ENCODE assay signal across 2 cellular contexts in genomic region chr6:111614833-111615582, GRCh38.
A peak's percentile ranks its signal among the peaks of the same experiment; 100 is the strongest.
TF ChIP-seq lines count a peak whose summit lies in the region.

No MANE protein-coding gene starts in this region.

TF ChIP-seq in K562, 482 proteins besides CTCF, POLR2A, EP300 and RAD21 (continues in another document):
- 0 out of 2 replicates have a peak, but pooled peaks have one; percentile 49 for TF ChIP-seq MITF (IDR thresholded peaks at IDR 0.05)
- TF ChIP-seq TAF1 (IDR thresholded peaks at IDR 0.05; ENCODE audit: control insufficient read depth, extremely low read depth, insufficient read depth, low read length, severe bottlenecking), result no peak
- peak; percentile 80 for TF ChIP-seq DACH1 (IDR thresholded peaks at IDR 0.05; ENCODE audit: partially characterized antibody)
- peak; percentile 55 for TF ChIP-seq PBX2 (CRISPR knock-in tag; IDR thresholded peaks at IDR 0.05; ENCODE audit: low read depth)
- peak; percentile 82 for TF ChIP-seq PBX2 (tag; conservative IDR thresholded peaks at IDR 0.05; ENCODE audit: low read depth)
- peak; percentile 22; the same call in 1 of the 2 replicates for TF ChIP-seq BCOR (IDR thresholded peaks at IDR 0.05)
- TF ChIP-seq MYC (IDR thresholded peaks at IDR 0.05; ENCODE audit: low read depth, low read length), result 0 out of 2 replicates have a peak, but pooled peaks have one; percentile 19
- TF ChIP-seq MYC (CRISPR knock-in tag; IDR thresholded peaks at IDR 0.05; ENCODE audit: borderline replicate concordance, low read depth), result no peak
- TF ChIP-seq CEBPB (tag; IDR thresholded peaks at IDR 0.05), result peak; percentile 92
- 0 out of 2 replicates have a peak, but pooled peaks have one; percentile 27 for TF ChIP-seq ATF3 (IDR thresholded peaks at IDR 0.05)
- TF ChIP-seq ATF3 (CRISPR knock-in tag; conservative IDR thresholded peaks at IDR 0.05), result no peak
- TF ChIP-seq SMAD4 (CRISPR knock-in tag; conservative IDR thresholded peaks at IDR 0.05), result no peak
- TF ChIP-seq SPI1 (IDR thresholded peaks at IDR 0.05; ENCODE audit: borderline replicate concordance, low read depth, low read length), result peak; percentile 61; the same call in 1 of the 2 replicates
- 0 out of 2 replicates have a peak, but pooled peaks have one; percentile 21 for TF ChIP-seq CREB1 (IDR thresholded peaks at IDR 0.05)
- no peak for TF ChIP-seq CREB1 (CRISPR knock-in tag; IDR thresholded peaks at IDR 0.05)
- no peak for TF ChIP-seq SMAD1 (IDR thresholded peaks at IDR 0.05; ENCODE audit: low read depth, low read length, partially characterized antibody)
- 0 out of 2 replicates have a peak, but pooled peaks have one; percentile 38 for TF ChIP-seq ATF7 (IDR thresholded peaks at IDR 0.05)
- TF ChIP-seq CEBPG (CRISPR knock-in tag; IDR thresholded peaks at IDR 0.05), result no peak
- TF ChIP-seq CEBPG (tag; conservative IDR thresholded peaks at IDR 0.05 in 1 of 2, IDR thresholded peaks at IDR 0.05 in 1 of 2), result peak; percentile 68 to 78
- TF ChIP-seq OTX1 (CRISPR knock-in tag; IDR thresholded peaks at IDR 0.05), result 0 out of 2 replicates have a peak, but pooled peaks have one; percentile 7
- TF ChIP-seq ATF1 (CRISPR knock-in tag; IDR thresholded peaks at IDR 0.05), result no peak
- TF ChIP-seq ATF1 (tag; IDR thresholded peaks at IDR 0.05), result peak; percentile 39; the same call in 1 of the 2 replicates
- TF ChIP-seq ZNF586 (CRISPR knock-in tag; conservative IDR thresholded peaks at IDR 0.05), result no peak
- TF ChIP-seq RBM25 (IDR thresholded peaks at IDR 0.05; ENCODE audit: low read depth, low read length, severe bottlenecking), result peak; percentile 33
- TF ChIP-seq L3MBTL2 (IDR thresholded peaks at IDR 0.05), result peak; percentile 87
- TF ChIP-seq SP1 (CRISPR knock-in tag; IDR thresholded peaks at IDR 0.05), result peak; percentile 53; the same call in 1 of the 2 replicates
- TF ChIP-seq CXXC5 (CRISPR knock-in tag; IDR thresholded peaks at IDR 0.05), result peak; percentile 52
- TF ChIP-seq NR2C1 (IDR thresholded peaks at IDR 0.05), result no peak
- TF ChIP-seq NR2C1 (tag; IDR thresholded peaks at IDR 0.05), result no peak
- TF ChIP-seq ZNF384 (IDR thresholded peaks at IDR 0.05; ENCODE audit: low read depth, low read length), result no peak
- TF ChIP-seq PKNOX1 (IDR thresholded peaks at IDR 0.05), result peak; percentile 95

TF ChIP-seq in SK-N-SH, 30 proteins besides CTCF, POLR2A, EP300 and RAD21:
- no peak for TF ChIP-seq IRF3 (IDR thresholded peaks at IDR 0.05; ENCODE audit: low read depth, low read length)
- no peak for TF ChIP-seq TEAD4 (IDR thresholded peaks at IDR 0.05; ENCODE audit: borderline replicate concordance, insufficient read depth)
- no peak for TF ChIP-seq RXRA (IDR thresholded peaks at IDR 0.05; ENCODE audit: borderline replicate concordance, low read depth)
- no peak for TF ChIP-seq REST (IDR thresholded peaks at IDR 0.05; ENCODE audit: low read depth, low read length)
- TF ChIP-seq SMC3 (IDR thresholded peaks at IDR 0.05; ENCODE audit: low read depth, low read length), result no peak
- no peak for TF ChIP-seq FOSL2 (IDR thresholded peaks at IDR 0.05; ENCODE audit: borderline replicate concordance, low read depth)
- no peak for TF ChIP-seq TAF1 (IDR thresholded peaks at IDR 0.05; ENCODE audit: borderline replicate concordance, low read depth, low read length)
- no peak for TF ChIP-seq TCF12 (IDR thresholded peaks at IDR 0.05)
- TF ChIP-seq FOXM1 (IDR thresholded peaks at IDR 0.05; ENCODE audit: low read depth), result no peak
- TF ChIP-seq NRF1 (IDR thresholded peaks at IDR 0.05; ENCODE audit: low read depth, low read length), result no peak
- no peak for TF ChIP-seq POLR2AphosphoS5 (IDR thresholded peaks at IDR 0.05; ENCODE audit: low read depth, low read length)
- TF ChIP-seq MEF2A (IDR thresholded peaks at IDR 0.05; ENCODE audit: borderline replicate concordance, low read depth), result no peak
- TF ChIP-seq YY1 (IDR thresholded peaks at IDR 0.05; ENCODE audit: low read depth), result no peak
- TF ChIP-seq GATA2 (CRISPR knock-in tag; IDR thresholded peaks at IDR 0.05), result no peak
- no peak for TF ChIP-seq ZBTB33 (IDR thresholded peaks at IDR 0.05; ENCODE audit: borderline replicate concordance, low read depth)
